Comparison of ENCODE assay signal across 1 cellular context in genomic region chr2:55282110-55282917, GRCh38.
TF ChIP-seq lines count a peak whose summit lies in the region.

No MANE protein-coding gene starts in this region.

TF ChIP-seq in IMR-90, 13 proteins besides CTCF, POLR2A, EP300 and RAD21:
- TF ChIP-seq SMC3 (IDR thresholded peaks at IDR 0.05; ENCODE audit: low read depth, low read length) (no peak), MAFK (IDR thresholded peaks at IDR 0.05; ENCODE audit: low read depth, low read length) (no peak), RFX5 (IDR thresholded peaks at IDR 0.05; ENCODE audit: low read depth, low read length) (no peak)
